In the genomic region with DNA sequence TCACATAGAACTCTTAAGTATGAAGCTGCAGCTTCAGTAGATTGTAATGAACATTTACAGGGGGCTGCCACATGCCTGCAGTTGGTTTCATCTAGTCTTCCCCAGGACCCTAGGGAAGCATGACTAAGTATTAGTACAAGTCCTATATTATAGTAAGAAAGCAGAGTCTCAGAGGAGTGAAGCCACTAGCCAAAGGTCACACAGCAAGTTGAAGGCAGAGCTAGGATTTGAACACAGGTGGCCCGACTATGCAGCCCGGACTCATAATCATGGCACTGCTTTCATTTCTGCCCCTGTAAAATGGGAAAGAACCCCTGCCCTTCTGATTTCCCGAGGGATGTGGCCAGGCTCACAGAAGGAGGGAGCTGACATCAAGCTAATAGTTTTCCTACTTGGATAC, we compare ENCODE assay signal across 18 cellular contexts. TPM values are rescaled to one million over a fixed set of nuclear protein-coding genes. Genes with fewer than 3 reads are reported as not detected.
DNase-seq lines count a peak whose midpoint lies in the region; ATAC-seq and TF ChIP-seq lines count a peak whose summit lies in the region.
"Had no signal": no experiment of that assay in that cellular context is flagged by ENCODE, and none has a peak within 500 bp of the region (broad histone marks: within the 10 kb centered on the region; RNA-seq: fewer than 3 reads in every experiment).

No MANE protein-coding gene starts in this region.

- 94% methylated on average over 3 of the region's 3 CpGs for WGBS in suprapubic skin

- H3K4me3 ChIP-seq in Caco-2 (ENCODE audit: low read depth, low read length) (no peak overlapping the region), suprapubic skin (no peak overlapping the region)
- H3K4me3 ChIP-seq: BLaER1 treated with 17β-estradiol and CSF1 and Interleukin-3, amounts not matched to agents 10 nM and 100 nM had no signal

- H3K27me3 ChIP-seq in Caco-2 (replicated peaks; ENCODE audit: control insufficient read depth, insufficient read depth, low read length) (no peaks in the 10 kb centered on the region), suprapubic skin (peaks cover 49% of the 10 kb centered on the region)

- peak overlapping the region; percentile 61 for H3K27ac Mint-ChIP-seq in activated naive CD4-positive, alpha-beta T cell treated with anti-CD3 and anti-CD28 coated beads, Interleukin-2, amount 50 U/mL, for 24 hours
- H3K27ac Mint-ChIP-seq in Caco-2 (ENCODE audit: unreplicated experiment) (peak overlapping the region; percentile 92), neural crest cell (ENCODE audit: unreplicated experiment) (no peak overlapping the region)
- no peak overlapping the region for H3K27ac Mint-ChIP-seq in activated T-helper 1 cell treated with anti-CD3 and anti-CD28 coated beads, Interleukin-12 subunit alpha, Interleukin-12 subunit beta, Interleukin-2, Interleukin-4 antibody, amounts not matched to agents 30 ng/mL and 10 ng/mL and 1 ng/mL, durations not matched to agents 14 hours and 24 hours and 36 hours
- H3K27ac Mint-ChIP-seq: CD4-positive, CD25-positive, alpha-beta regulatory T cell had no signal

- TF ChIP-seq POLR2A in suprapubic skin (IDR thresholded peaks at IDR 0.05): no peak

- no peak overlapping the region for H3K27ac ChIP-seq in suprapubic skin
- H3K27ac ChIP-seq: BLaER1 treated with 17β-estradiol and CSF1 and Interleukin-3, amounts not matched to agents 10 nM and 100 nM had no signal

- peaks cover 4% of the 10 kb centered on the region for H3K27me3 Mint-ChIP-seq in activated naive CD4-positive, alpha-beta T cell treated with anti-CD3 and anti-CD28 coated beads, Interleukin-2, amount 50 U/mL, for 24 hours
- H3K27me3 Mint-ChIP-seq in Caco-2 (ENCODE audit: insufficient read depth, unreplicated experiment) (no peaks in the 10 kb centered on the region), neural crest cell (ENCODE audit: low read depth) (peaks cover 40% of the 10 kb centered on the region)
- H3K27me3 Mint-ChIP-seq in activated T-helper 1 cell treated with anti-CD3 and anti-CD28 coated beads, Interleukin-12 subunit alpha, Interleukin-12 subunit beta, Interleukin-2, Interleukin-4 antibody, amounts not matched to agents 30 ng/mL and 10 ng/mL and 1 ng/mL, durations not matched to agents 14 hours and 24 hours and 36 hours (ENCODE audit: insufficient read depth): peaks cover 37% of the 10 kb centered on the region

- no peak for TF ChIP-seq CTCF in Caco-2 (IDR thresholded peaks at IDR 0.05; ENCODE audit: insufficient read depth in 1 of 2, low read depth in 1 of 2, low read length in 1 of 2, severe bottlenecking in 1 of 2, unreplicated experiment in 1 of 2)
- no peak for TF ChIP-seq CTCF in neural crest cell (conservative IDR thresholded peaks at IDR 0.05)
- no peak for TF ChIP-seq CTCF in suprapubic skin (IDR thresholded peaks at IDR 0.05)

- DNase-seq in activated naive CD4-positive, alpha-beta T cell treated with Interleukin-2 at 50 U/mL for 16 hours: no peak
- DNase-seq in Caco-2 (no peak), neural crest cell (ENCODE audit: low read depth, low spot score) (no peak), suprapubic skin (ENCODE audit: low spot score in 2 of 2) (no peak), GDM1 (lab: John Stamatoyannopoulos, UW) (no peak)
- no peak for DNase-seq in activated T-helper 1 cell treated with anti-CD3 and anti-CD28 coated beads, Interleukin-12 subunit alpha, Interleukin-12 subunit beta, Interleukin-2, Interleukin-4 antibody, amounts not matched to agents 30 ng/mL and 10 ng/mL and 1 ng/mL, durations not matched to agents 14 hours and 24 hours and 36 hours (ENCODE audit: low spot score)
- DNase-seq: 8988T; AML-193; CD4-positive, CD25-positive, alpha-beta regulatory T cell; DMS153; DND-41; GF-D8; IMR-90 had no signal

- intact Hi-C loops in Caco-2 (cut with micrococcal nuclease; ENCODE audit: unreplicated experiment): no loop called here
- intact Hi-C loops in activated T-helper 1 cell treated with anti-CD3 and anti-CD28 coated beads, Interleukin-12 subunit alpha, Interleukin-12 subunit beta, Interleukin-2, Interleukin-4 antibody, amounts not matched to agents 30 ng/mL and 10 ng/mL and 1 ng/mL, durations not matched to agents 14 hours and 24 hours and 36 hours (cut with micrococcal nuclease): loop anchor here (2.0 kb wide), 2 partner anchors 54 to 78 kb away; no protein-coding TSS in a partner anchor

- BruUV-seq in Caco-2 (replicated peaks; lab: Mats Ljungman, UMichigan): no TSS peak

- H3K4me1 Mint-ChIP-seq in activated naive CD4-positive, alpha-beta T cell treated with anti-CD3 and anti-CD28 coated beads, Interleukin-2, amount 50 U/mL, for 24 hours: peaks cover 47% of the 10 kb centered on the region
- H3K4me1 Mint-ChIP-seq in Caco-2 (ENCODE audit: low read depth, unreplicated experiment): peaks cover 23% of the 10 kb centered on the region
- H3K4me1 Mint-ChIP-seq in activated T-helper 1 cell treated with anti-CD3 and anti-CD28 coated beads, Interleukin-12 subunit alpha, Interleukin-12 subunit beta, Interleukin-2, Interleukin-4 antibody, amounts not matched to agents 30 ng/mL and 10 ng/mL and 1 ng/mL, durations not matched to agents 14 hours and 24 hours and 36 hours (ENCODE audit: low read depth): peaks cover 57% of the 10 kb centered on the region
- H3K4me1 Mint-ChIP-seq in neural crest cell: peaks cover 35% of the 10 kb centered on the region

- POLR2A ChIA-PET in Caco-2 (lab: Charles Lee): interaction anchor here (1.1 kb wide), 1 partner anchor 12 kb away, joined by 3 read pairs; no protein-coding TSS in a partner anchor

- H3K36me3 ChIP-seq in Caco-2 (ENCODE audit: control insufficient read depth, insufficient read depth, low read length) (no peaks in the 10 kb centered on the region), suprapubic skin (no peaks in the 10 kb centered on the region)
- H3K36me3 ChIP-seq: BLaER1 treated with 17β-estradiol and CSF1 and Interleukin-3, amounts not matched to agents 10 nM and 100 nM had no signal

- no peaks in the 10 kb centered on the region for H3K9me3 Mint-ChIP-seq in activated naive CD4-positive, alpha-beta T cell treated with anti-CD3 and anti-CD28 coated beads, Interleukin-2, amount 50 U/mL, for 24 hours
- H3K9me3 Mint-ChIP-seq in Caco-2 (ENCODE audit: unreplicated experiment): no peaks in the 10 kb centered on the region
- H3K9me3 Mint-ChIP-seq in activated T-helper 1 cell treated with anti-CD3 and anti-CD28 coated beads, Interleukin-12 subunit alpha, Interleukin-12 subunit beta, Interleukin-2, Interleukin-4 antibody, amounts not matched to agents 30 ng/mL and 10 ng/mL and 1 ng/mL, durations not matched to agents 14 hours and 24 hours and 36 hours: no peaks in the 10 kb centered on the region
- no peaks in the 10 kb centered on the region for H3K9me3 Mint-ChIP-seq in neural crest cell
- H3K9me3 Mint-ChIP-seq: CD4-positive, CD25-positive, alpha-beta regulatory T cell had no signal

- no peaks in the 10 kb centered on the region for H3K9me3 ChIP-seq in Caco-2
- no peaks in the 10 kb centered on the region for H3K9me3 ChIP-seq in suprapubic skin
- H3K9me3 ChIP-seq: BLaER1 treated with 17β-estradiol and CSF1 and Interleukin-3, amounts not matched to agents 10 nM and 100 nM had no signal

- no peaks in the 10 kb centered on the region for H3K36me3 Mint-ChIP-seq in activated naive CD4-positive, alpha-beta T cell treated with anti-CD3 and anti-CD28 coated beads, Interleukin-2, amount 50 U/mL, for 24 hours
- peaks cover 4% of the 10 kb centered on the region for H3K36me3 Mint-ChIP-seq in Caco-2 (ENCODE audit: insufficient read depth, unreplicated experiment)
- peaks cover 1% of the 10 kb centered on the region for H3K36me3 Mint-ChIP-seq in activated T-helper 1 cell treated with anti-CD3 and anti-CD28 coated beads, Interleukin-12 subunit alpha, Interleukin-12 subunit beta, Interleukin-2, Interleukin-4 antibody, amounts not matched to agents 30 ng/mL and 10 ng/mL and 1 ng/mL, durations not matched to agents 14 hours and 24 hours and 36 hours (ENCODE audit: low read depth)
- no peaks in the 10 kb centered on the region for H3K36me3 Mint-ChIP-seq in neural crest cell (ENCODE audit: low read depth)

- no peak for ATAC-seq in HG03354 (IDR thresholded peaks at IDR 0.05; ENCODE audit: poor library complexity, severe bottlenecking, unreplicated experiment)
- ATAC-seq: HCT116 had no signal

- H3K4me3 Mint-ChIP-seq in activated naive CD4-positive, alpha-beta T cell treated with anti-CD3 and anti-CD28 coated beads, Interleukin-2, amount 50 U/mL, for 24 hours: peak overlapping the region; percentile 12
- H3K4me3 Mint-ChIP-seq in Caco-2 (ENCODE audit: unreplicated experiment) (no peak overlapping the region), neural crest cell (peak overlapping the region; percentile 32)
- peak overlapping the region; percentile 34 for H3K4me3 Mint-ChIP-seq in activated T-helper 1 cell treated with anti-CD3 and anti-CD28 coated beads, Interleukin-12 subunit alpha, Interleukin-12 subunit beta, Interleukin-2, Interleukin-4 antibody, amounts not matched to agents 30 ng/mL and 10 ng/mL and 1 ng/mL, durations not matched to agents 14 hours and 24 hours and 36 hours

- CTCF ChIA-PET in Caco-2 (lab: Charles Lee): interaction anchor here (1.6 kb wide), 1 partner anchor 77 kb away, joined by 5 read pairs; no protein-coding TSS in a partner anchor

- H3K4me1 ChIP-seq in Caco-2 (peaks cover 28% of the 10 kb centered on the region), suprapubic skin (peaks cover 30% of the 10 kb centered on the region)

- TF ChIP-seq EP300 in suprapubic skin (IDR thresholded peaks at IDR 0.05): no peak

RNA-seq across cellular contexts. Expression of gene CRYBG2, which starts 8.4 kb away (rescaled TPM):
- total RNA-seq in Caco-2 (2022) (63.3 and 66.1 TPM in 2 replicates), neural crest cell (3.8 and 6.3 TPM in 2 replicates), suprapubic skin (10 to 100 TPM; 47.8 to 96.9 (median 62.8) TPM)
- 0.83 and 1.9 TPM in 2 replicates for total RNA-seq in activated T-helper 1 cell treated with anti-CD3 and anti-CD28 coated beads, Interleukin-12 subunit alpha, Interleukin-12 subunit beta, Interleukin-2, Interleukin-4 antibody, amounts not matched to agents 30 ng/mL and 10 ng/mL and 1 ng/mL, durations not matched to agents 14 hours and 24 hours and 36 hours
- total RNA-seq: H4, IMR-90 had no signal

RNA-seq across cellular contexts. Expression of gene ZNF683, which starts 10.2 kb away (rescaled TPM):
- total RNA-seq in Caco-2 (2022): not detected in 2 replicates
- not detected in 2 replicates for total RNA-seq in activated T-helper 1 cell treated with anti-CD3 and anti-CD28 coated beads, Interleukin-12 subunit alpha, Interleukin-12 subunit beta, Interleukin-2, Interleukin-4 antibody, amounts not matched to agents 30 ng/mL and 10 ng/mL and 1 ng/mL, durations not matched to agents 14 hours and 24 hours and 36 hours
- total RNA-seq in neural crest cell: not detected in 2 replicates
- not detected for total RNA-seq in suprapubic skin
- total RNA-seq: CD4-positive, CD25-positive, alpha-beta regulatory T cell; H4; IMR-90 had no signal

RNA-seq across cellular contexts. Expression of gene CD52, which starts 44.6 kb away (rescaled TPM):
- not detected in 2 replicates for total RNA-seq in Caco-2 (2022)
- 394 and 411 TPM in 2 replicates for total RNA-seq in activated T-helper 1 cell treated with anti-CD3 and anti-CD28 coated beads, Interleukin-12 subunit alpha, Interleukin-12 subunit beta, Interleukin-2, Interleukin-4 antibody, amounts not matched to agents 30 ng/mL and 10 ng/mL and 1 ng/mL, durations not matched to agents 14 hours and 24 hours and 36 hours
- total RNA-seq in neural crest cell: not detected in 2 replicates
- 10 to 100 TPM in 1 of 4 donors, 1 to 10 TPM in 3; 2.3 to 11.4 (median 9.9) TPM for total RNA-seq in suprapubic skin
- total RNA-seq: IMR-90 had no signal

RNA-seq across cellular contexts. Expression of gene LIN28A, which starts 48.3 kb away (rescaled TPM):
- 5.7 TPM in 2 replicates for total RNA-seq in Caco-2 (2022)
- not detected in 2 replicates for total RNA-seq in activated T-helper 1 cell treated with anti-CD3 and anti-CD28 coated beads, Interleukin-12 subunit alpha, Interleukin-12 subunit beta, Interleukin-2, Interleukin-4 antibody, amounts not matched to agents 30 ng/mL and 10 ng/mL and 1 ng/mL, durations not matched to agents 14 hours and 24 hours and 36 hours
- total RNA-seq in neural crest cell: 445 and 455 TPM in 2 replicates
- not detected for total RNA-seq in suprapubic skin
- total RNA-seq: CD4-positive, CD25-positive, alpha-beta regulatory T cell; H4; IMR-90 had no signal

RNA-seq across cellular contexts. Expression of gene UBXN11, which starts 55.9 kb away (rescaled TPM):
- total RNA-seq in Caco-2 (2022) (12.5 TPM in 2 replicates), neural crest cell (33.5 and 35.5 TPM in 2 replicates), suprapubic skin (10 to 100 TPM in 2 of 4 donors, 1 to 10 TPM in 2; 3.2 to 19.1 (median 9.1) TPM)
- 14.8 and 22.1 TPM in 2 replicates for total RNA-seq in activated T-helper 1 cell treated with anti-CD3 and anti-CD28 coated beads, Interleukin-12 subunit alpha, Interleukin-12 subunit beta, Interleukin-2, Interleukin-4 antibody, amounts not matched to agents 30 ng/mL and 10 ng/mL and 1 ng/mL, durations not matched to agents 14 hours and 24 hours and 36 hours

Comparison
In these comparisons a context has a peak if more than half of its experiments do, and no peak if none do; other contexts are left out.
1. H3K27ac Mint-ChIP-seq: peak in activated naive CD4-positive, alpha-beta T cell treated with anti-CD3 and anti-CD28 coated beads, Interleukin-2, amount 50 U/mL, for 24 hours (single experiment) and Caco-2 (single experiment); none in activated T-helper 1 cell treated with anti-CD3 and anti-CD28 coated beads, Interleukin-12 subunit alpha, Interleukin-12 subunit beta, Interleukin-2, Interleukin-4 antibody, amounts not matched to agents 30 ng/mL and 10 ng/mL and 1 ng/mL, durations not matched to agents 14 hours and 24 hours and 36 hours (single experiment) and neural crest cell (single experiment).
2. RNA of gene CD52, which starts 44.6 kb away (total RNA-seq): 394 to 411 TPM in activated T-helper 1 cell treated with anti-CD3 and anti-CD28 coated beads, Interleukin-12 subunit alpha, Interleukin-12 subunit beta, Interleukin-2, Interleukin-4 antibody, amounts not matched to agents 30 ng/mL and 10 ng/mL and 1 ng/mL, durations not matched to agents 14 hours and 24 hours and 36 hours; 2.3 to 11.4 TPM in suprapubic skin, not detected in Caco-2 and not detected in neural crest cell; every median in the first group is over 10 times any median in the second.